Comparison of ENCODE assay signal across 9 cellular contexts in genomic region chr3:138945646-138946553, GRCh38. TPM values are rescaled to one million over a fixed set of nuclear protein-coding genes. Genes with fewer than 3 reads are reported as not detected.
DNase-seq lines count a peak whose midpoint lies in the region; ATAC-seq and TF ChIP-seq lines count a peak whose summit lies in the region.
"Had no signal": no experiment of that assay in that cellular context is flagged by ENCODE, and none has a peak within 500 bp of the region (broad histone marks: within the 10 kb centered on the region; RNA-seq: fewer than 3 reads in every experiment).

No MANE protein-coding gene starts in this region.

- H3K9me3 ChIP-seq in tibial artery, result no peaks in the 10 kb centered on the region

- intact Hi-C loops in tibial artery (cut with DNase I; ENCODE audit: low total_unique reads), result no loop called here
- intact Hi-C loops in head of caudate nucleus (cut with DNase I), result no loop called here

- DNase-seq in EL (peak; percentile 53), NB4 (ENCODE audit: low read depth) (peak; percentile 80), astrocyte of the spinal cord (ENCODE audit: low read depth, low spot score) (peak; percentile 26), kidney epithelial cell (ENCODE audit: low read depth) (no peak), tibial artery (no peak), head of caudate nucleus (no peak)

- no peak overlapping the region for H3K4me3 ChIP-seq in NB4 (ENCODE audit: low read depth, low read length)
- H3K4me3 ChIP-seq in astrocyte of the spinal cord (ENCODE audit: low read depth, low read length), result peak overlapping the region; percentile 46
- H3K4me3 ChIP-seq in kidney epithelial cell (ENCODE audit: low read depth, low read length), result peak overlapping the region; percentile 42
- peak overlapping the region; percentile 34 to 58 for H3K4me3 ChIP-seq in tibial artery

- no peak for ATAC-seq in HG03439 (IDR thresholded peaks at IDR 0.05; ENCODE audit: unreplicated experiment)
- no peak for ATAC-seq in HG02840 (IDR thresholded peaks at IDR 0.05; ENCODE audit: low FRiP score, unreplicated experiment)

- TF ChIP-seq POLR2A in NB4 (IDR thresholded peaks at IDR 0.05; ENCODE audit: extremely low read depth, insufficient read length), result no peak

- in situ Hi-C loops in astrocyte of the spinal cord (cut with HindIII; ENCODE audit: low sequenced_read_pairs), result loop anchor here (10.0 kb wide), 1 partner anchor 399 kb away; the partner anchor contains the start of gene MRPS22

- peaks cover 88% of the 10 kb centered on the region for H3K27me3 ChIP-seq in kidney epithelial cell (ENCODE audit: control insufficient read depth, insufficient read depth, low read length)
- peaks cover 6 to 95% of the 10 kb centered on the region in 2 donors for H3K27me3 ChIP-seq in tibial artery

- TF ChIP-seq CTCF in NB4 (IDR thresholded peaks at IDR 0.05; ENCODE audit: low read depth, low read length), result peak; percentile 53
- peak; percentile 38 for TF ChIP-seq CTCF in astrocyte of the spinal cord (IDR thresholded peaks at IDR 0.05; ENCODE audit: low read depth, low read length)
- TF ChIP-seq CTCF in kidney epithelial cell (IDR thresholded peaks at IDR 0.05; ENCODE audit: insufficient read depth, low read length, poor library complexity, severe bottlenecking), result peak; percentile 34
- no peak for TF ChIP-seq CTCF in tibial artery (IDR thresholded peaks at IDR 0.05)

- H3K4me1 ChIP-seq in tibial artery, result peaks cover 0 to 46% (median 34%) of the 10 kb centered on the region in 4 donors

- H3K27ac ChIP-seq in tibial artery, result no peak overlapping the region

- H3K36me3 ChIP-seq in kidney epithelial cell (ENCODE audit: control insufficient read depth, insufficient read depth, low read length) (no peaks in the 10 kb centered on the region), tibial artery (no peaks in the 10 kb centered on the region)

RNA-seq across cellular contexts. Expression of gene FOXL2, which starts 1.0 kb away (rescaled TPM):
- total RNA-seq in kidney epithelial cell, result 0.54 and 0.68 TPM in 2 replicates
- total RNA-seq: T-helper 2 cell treated with Interferon-gamma antibody and Interleukin-4, amounts not matched to agents 100 ng/mL and 5 ng/mL, for 36 hours had no signal

RNA-seq across cellular contexts. Expression of gene FOXL2NB, which starts 1.1 kb away (rescaled TPM):
- 2.2 and 2.7 TPM in 2 replicates for total RNA-seq in kidney epithelial cell
- total RNA-seq: T-helper 2 cell treated with Interferon-gamma antibody and Interleukin-4, amounts not matched to agents 100 ng/mL and 5 ng/mL, for 36 hours had no signal

Comparison
In these comparisons a context has a peak if more than half of its experiments do, and no peak if none do; other contexts are left out.
1. DNase-seq: peak in EL (single experiment), NB4 (single experiment) and astrocyte of the spinal cord (single experiment); none in kidney epithelial cell (single experiment), tibial artery (0 of 2) and head of caudate nucleus (0 of 42).
2. CTCF ChIP-seq: peak in NB4 (single experiment), astrocyte of the spinal cord (single experiment) and kidney epithelial cell (single experiment); none in tibial artery (0 of 2).